Comparison of ENCODE assay signal across 14 cellular contexts in genomic region chr3:170717410-170718402, GRCh38.
DNase-seq lines count a peak whose midpoint lies in the region; ATAC-seq, FAIRE-seq and TF ChIP-seq lines count a peak whose summit lies in the region.
"Had no signal": no experiment of that assay in that cellular context is flagged by ENCODE, and none has a peak within 500 bp of the region (broad histone marks: within the 10 kb centered on the region; RNA-seq: fewer than 3 reads in every experiment).

No MANE protein-coding gene starts in this region.

- no peak overlapping the region for H3K4me2 ChIP-seq in astrocyte (ENCODE audit: low read length)

- FAIRE-seq in astrocyte (lab: Jason Lieb, UNC): no peak

- H3K4me1 ChIP-seq in breast epithelium (no peaks in the 10 kb centered on the region), astrocyte (ENCODE audit: insufficient read depth, low read length) (peaks cover 21% of the 10 kb centered on the region), upper lobe of right lung (no peaks in the 10 kb centered on the region)
- H3K4me1 ChIP-seq: transverse colon had no signal

- H4K20me1 ChIP-seq in astrocyte (ENCODE audit: insufficient read depth, low read length): no peaks in the 10 kb centered on the region

- H3K4me3 ChIP-seq in breast epithelium (no peak overlapping the region), astrocyte (ENCODE audit: insufficient read depth, low read depth, low read length) (no peak overlapping the region), foreskin fibroblast (ENCODE audit: low read depth in 1 of 2, low read length in 2 of 2) (no peak overlapping the region), upper lobe of right lung (no peak overlapping the region)
- H3K4me3 ChIP-seq: transverse colon had no signal

- POLR2A ChIA-PET in MCF 10A (lab: Yijun Ruan, JAX): interaction anchor here (0.5 to 0.9 kb wide), 3 partner anchors 9 to 387 kb away, joined by 3 to 4 read pairs (median 3); no protein-coding TSS in a partner anchor

- no peak for TF ChIP-seq POLR2A in breast epithelium (IDR thresholded peaks at IDR 0.05)

- no peaks in the 10 kb centered on the region for H3K79me2 ChIP-seq in astrocyte (ENCODE audit: insufficient read depth, low read length)

- H3K27ac ChIP-seq in breast epithelium (no peak overlapping the region), astrocyte (ENCODE audit: low read depth, low read length) (no peak overlapping the region), upper lobe of right lung (no peak overlapping the region)
- H3K27ac ChIP-seq: transverse colon had no signal

- CTCF ChIA-PET in MCF 10A (lab: Yijun Ruan, JAX): interaction anchor here (0.6 to 1.8 kb wide), 7 partner anchors 9 to 303 kb away, joined by 3 to 8 read pairs (median 5); no protein-coding TSS in a partner anchor

- no peaks in the 10 kb centered on the region for H3K36me3 ChIP-seq in breast epithelium
- H3K36me3 ChIP-seq in astrocyte (ENCODE audit: insufficient read depth, low read length): no peaks in the 10 kb centered on the region
- H3K36me3 ChIP-seq in upper lobe of right lung: no peaks in the 10 kb centered on the region
- H3K36me3 ChIP-seq: transverse colon had no signal

- ATAC-seq in upper lobe of right lung (no peak), HG02840 (IDR thresholded peaks at IDR 0.05; ENCODE audit: low FRiP score, unreplicated experiment) (no peak), HG03457 (IDR thresholded peaks at IDR 0.05; ENCODE audit: unreplicated experiment) (no peak), HG02678 (IDR thresholded peaks at IDR 0.05; ENCODE audit: unreplicated experiment) (no peak)
- ATAC-seq: left colon; naive thymus-derived CD4-positive, alpha-beta T cell; SK-N-SH treated with all-trans-retinoic acid at 6 μM for 48 hours had no signal

- no peak overlapping the region for H2AFZ ChIP-seq in astrocyte (ENCODE audit: low read depth, low read length)

- H3K4me1 Mint-ChIP-seq in MCF 10A (ENCODE audit: insufficient read depth, unreplicated experiment) (peaks cover 20% of the 10 kb centered on the region), astrocyte (ENCODE audit: low read depth, unreplicated experiment) (peaks cover 36% of the 10 kb centered on the region)
- H3K4me1 Mint-ChIP-seq: naive thymus-derived CD4-positive, alpha-beta T cell had no signal

- H3K27me3 Mint-ChIP-seq in MCF 10A (ENCODE audit: insufficient read depth, unreplicated experiment) (no peaks in the 10 kb centered on the region), astrocyte (ENCODE audit: low read depth, unreplicated experiment) (no peaks in the 10 kb centered on the region)

- no peak overlapping the region for H3K4me3 Mint-ChIP-seq in MCF 10A (ENCODE audit: unreplicated experiment)
- no peak overlapping the region for H3K4me3 Mint-ChIP-seq in astrocyte (ENCODE audit: unreplicated experiment)
- H3K4me3 Mint-ChIP-seq: naive thymus-derived CD4-positive, alpha-beta T cell had no signal

- H3K9me3 ChIP-seq in breast epithelium (no peaks in the 10 kb centered on the region), astrocyte (ENCODE audit: insufficient read depth, low read depth, low read length) (no peaks in the 10 kb centered on the region), upper lobe of right lung (no peaks in the 10 kb centered on the region)
- H3K9me3 ChIP-seq: transverse colon had no signal

- DNase-seq in MCF 10A (ENCODE audit: unreplicated experiment) (peak; percentile 85), breast epithelium (ENCODE audit: low spot score in 2 of 2) (no peak), astrocyte (ENCODE audit: low read depth) (peak; percentile 49), foreskin fibroblast (peak; percentile 73 to 86), upper lobe of right lung (peak; percentile 70)
- DNase-seq: activated effector memory CD4-positive, alpha-beta T cell treated with anti-CD3 and anti-CD28 coated beads, Interleukin-2, amount 50 U/mL, for 16 hours; left colon; naive thymus-derived CD4-positive, alpha-beta T cell; stimulated activated CD4-positive, alpha-beta T cell treated with anti-CD3 and anti-CD28 coated beads, Interleukin-4, amount 100 ng/mL, for 1 hour; transverse colon had no signal

- H3K9ac ChIP-seq in astrocyte (ENCODE audit: low read length): no peak overlapping the region

- no peaks in the 10 kb centered on the region for H3K27me3 ChIP-seq in breast epithelium
- H3K27me3 ChIP-seq in astrocyte (ENCODE audit: insufficient read depth, low read length): no peaks in the 10 kb centered on the region
- no peaks in the 10 kb centered on the region for H3K27me3 ChIP-seq in upper lobe of right lung

- H3K36me3 Mint-ChIP-seq in MCF 10A (ENCODE audit: insufficient read depth, unreplicated experiment): no peaks in the 10 kb centered on the region
- no peaks in the 10 kb centered on the region for H3K36me3 Mint-ChIP-seq in astrocyte (ENCODE audit: low read depth, unreplicated experiment)

- H3K27ac Mint-ChIP-seq in MCF 10A (ENCODE audit: low read depth, unreplicated experiment) (peak overlapping the region; percentile 16), astrocyte (ENCODE audit: unreplicated experiment) (no peak overlapping the region)
- H3K27ac Mint-ChIP-seq: naive thymus-derived CD4-positive, alpha-beta T cell had no signal

- no peaks in the 10 kb centered on the region for H3K9me3 Mint-ChIP-seq in MCF 10A (ENCODE audit: unreplicated experiment)
- H3K9me3 Mint-ChIP-seq in astrocyte (ENCODE audit: unreplicated experiment): peaks cover 14% of the 10 kb centered on the region

- BruUV-seq in MCF 10A (replicated peaks; lab: Mats Ljungman, UMichigan): no TSS peak

- no peak for TF ChIP-seq CTCF in MCF 10A (IDR thresholded peaks at IDR 0.05; ENCODE audit: unreplicated experiment)
- TF ChIP-seq CTCF in breast epithelium (IDR thresholded peaks at IDR 0.05): no peak
- no peak for TF ChIP-seq CTCF in astrocyte (IDR thresholded peaks at IDR 0.05; ENCODE audit: insufficient read depth, low read depth, low read length)
- TF ChIP-seq CTCF in foreskin fibroblast (IDR thresholded peaks at IDR 0.05; ENCODE audit: low read depth, low read length): no peak
- no peak for TF ChIP-seq CTCF in upper lobe of right lung (IDR thresholded peaks at IDR 0.05)

- intact Hi-C loops in MCF 10A (cut with micrococcal nuclease): loop anchor here (2.0 kb wide), 1 partner anchor 23 kb away; no protein-coding TSS in a partner anchor
- intact Hi-C loops in breast epithelium (cut with DNase I; ENCODE audit: low total_unique reads): no loop called here
- intact Hi-C loops in upper lobe of right lung (cut with DNase I): no loop called here

Comparison
In these comparisons a context has a peak if more than half of its experiments do, and no peak if none do; other contexts are left out.
1. DNase-seq: peak in MCF 10A (single experiment), astrocyte (single experiment), foreskin fibroblast (2 of 2) and upper lobe of right lung (single experiment); none in breast epithelium (0 of 2).